In genomic region chr21:15297829-15298228, GRCh38 we compare ENCODE assay signal across 38 cellular contexts.
"Had no signal": no experiment of that assay in that cellular context is flagged by ENCODE, and none has a peak within 500 bp of the region (broad histone marks: within the 10 kb centered on the region; RNA-seq: fewer than 3 reads in every experiment).

No MANE protein-coding gene starts in this region.

- H3K9me3 Mint-ChIP-seq: central memory CD8-positive, alpha-beta T cell; T-helper 1 cell treated with Interleukin-12 subunit alpha and Interleukin-12 subunit beta and Interleukin-4 antibody, amounts not matched to agents 30 μg/mL and 1 μg/mL, for 36 hours had no signal

- H3K36me3 ChIP-seq: ascending aorta, cardiac muscle cell, WERI-Rb-1 had no signal

- H3K4me3 Mint-ChIP-seq: activated CD4-positive, alpha-beta memory T cell treated with anti-CD3 and anti-CD28 coated beads, Interleukin-2, amount 10 ng/mL, durations not matched to agents 7 days and 5 days; activated CD4-positive, alpha-beta T cell treated with anti-CD3 and anti-CD28 coated beads for 36 hours; activated CD4-positive, alpha-beta T cell treated with anti-CD3 and anti-CD28 coated beads, Interleukin-2, amount 10 ng/mL, durations not matched to agents 7 days and 5 days; activated CD8-positive, alpha-beta memory T cell treated with anti-CD3 and anti-CD28 coated beads, Interleukin-2, amount 10 ng/mL, durations not matched to agents 7 days and 5 days; activated CD8-positive, alpha-beta T cell treated with anti-CD3 and anti-CD28 coated beads, Interleukin-2, amount 10 ng/mL, durations not matched to agents 7 days and 5 days; activated naive CD4-positive, alpha-beta T cell treated with anti-CD3 and anti-CD28 coated beads, Interleukin-2, amount 10 ng/mL, durations not matched to agents 7 days and 5 days; activated naive CD4-positive, alpha-beta T cell treated with anti-CD3 and anti-CD28 coated beads, Interleukin-2, amount 50 U/mL, for 24 hours; activated naive CD8-positive, alpha-beta T cell; activated naive CD8-positive, alpha-beta T cell treated with anti-CD3 and anti-CD28 coated beads, Interleukin-2, amount 10 ng/mL, durations not matched to agents 7 days and 5 days; activated naive CD8-positive, alpha-beta T cell treated with anti-CD3 and anti-CD28 coated beads, Interleukin-2, amount 50 U/mL, for 24 hours; activated T-cell treated with anti-CD3 and anti-CD28 coated beads, Interleukin-2, amount 50 U/mL, for 24 hours; brain; central memory CD8-positive, alpha-beta T cell; T-helper 1 cell treated with Interleukin-12 subunit alpha and Interleukin-12 subunit beta and Interleukin-4 antibody, amounts not matched to agents 30 μg/mL and 1 μg/mL, for 36 hours; T-helper 2 cell treated with Interferon-gamma antibody and Interleukin-4, amounts not matched to agents 5 μg/mL and 100 μg/mL, for 36 hours; WTC11 had no signal

- H3K9me3 ChIP-seq: ascending aorta had no signal

- H3K4me3 ChIP-seq: ascending aorta, cardiac muscle cell had no signal

- ATAC-seq: activated CD4-positive, alpha-beta T cell treated with anti-CD3 and anti-CD28 coated beads for 36 hours; activated CD4-positive, CD25-positive, alpha-beta regulatory T cell treated with anti-CD3 and anti-CD28 coated beads, Interleukin-2, amount 50 U/mL, for 24 hours; activated CD8-positive, alpha-beta memory T cell treated with anti-CD3 and anti-CD28 coated beads, Interleukin-2, amount 10 ng/mL, durations not matched to agents 7 days and 5 days; activated CD8-positive, alpha-beta T cell treated with anti-CD3 and anti-CD28 coated beads, Interleukin-2, amount 10 ng/mL, durations not matched to agents 7 days and 5 days; activated naive CD8-positive, alpha-beta T cell treated with anti-CD3 and anti-CD28 coated beads, Interleukin-2, amount 50 U/mL, for 24 hours; WTC11 had no signal

- H3K36me3 Mint-ChIP-seq: activated CD8-positive, alpha-beta memory T cell treated with anti-CD3 and anti-CD28 coated beads, Interleukin-2, amount 10 ng/mL, durations not matched to agents 7 days and 5 days; activated naive CD4-positive, alpha-beta T cell treated with anti-CD3 and anti-CD28 coated beads, Interleukin-2, amount 10 ng/mL, durations not matched to agents 7 days and 5 days; activated naive CD4-positive, alpha-beta T cell treated with anti-CD3 and anti-CD28 coated beads, Interleukin-2, amount 50 U/mL, for 24 hours; activated naive CD8-positive, alpha-beta T cell treated with anti-CD3 and anti-CD28 coated beads, Interleukin-2, amount 10 ng/mL, durations not matched to agents 7 days and 5 days; brain had no signal

- H3K27ac Mint-ChIP-seq: activated CD4-positive, alpha-beta memory T cell treated with anti-CD3 and anti-CD28 coated beads, Interleukin-2, amount 10 ng/mL, durations not matched to agents 7 days and 5 days; activated CD4-positive, alpha-beta T cell treated with anti-CD3 and anti-CD28 coated beads for 36 hours; activated CD4-positive, alpha-beta T cell treated with anti-CD3 and anti-CD28 coated beads, Interleukin-2, amount 10 ng/mL, durations not matched to agents 7 days and 5 days; activated CD8-positive, alpha-beta memory T cell treated with anti-CD3 and anti-CD28 coated beads, Interleukin-2, amount 10 ng/mL, durations not matched to agents 7 days and 5 days; activated CD8-positive, alpha-beta T cell treated with anti-CD3 and anti-CD28 coated beads, Interleukin-2, amount 10 ng/mL, durations not matched to agents 7 days and 5 days; activated naive CD4-positive, alpha-beta T cell treated with anti-CD3 and anti-CD28 coated beads, Interleukin-2, amount 10 ng/mL, durations not matched to agents 7 days and 5 days; activated naive CD4-positive, alpha-beta T cell treated with anti-CD3 and anti-CD28 coated beads, Interleukin-2, amount 50 U/mL, for 24 hours; activated naive CD8-positive, alpha-beta T cell; activated naive CD8-positive, alpha-beta T cell treated with anti-CD3 and anti-CD28 coated beads, Interleukin-2, amount 10 ng/mL, durations not matched to agents 7 days and 5 days; activated naive CD8-positive, alpha-beta T cell treated with anti-CD3 and anti-CD28 coated beads, Interleukin-2, amount 50 U/mL, for 24 hours; activated T-cell treated with anti-CD3 and anti-CD28 coated beads, Interleukin-2, amount 50 U/mL, for 24 hours; activated T-helper 2 cell treated with anti-CD3 and anti-CD28 coated beads, Interferon-gamma antibody, Interleukin-2, Interleukin-4, amounts not matched to agents 10 μg/mL and 5 μg/mL and 100 μg/mL, durations not matched to agents 14 hours and 24 hours and 36 hours; T-helper 1 cell treated with Interleukin-12 subunit alpha and Interleukin-12 subunit beta and Interleukin-4 antibody, amounts not matched to agents 30 μg/mL and 1 μg/mL, for 36 hours; T-helper 2 cell treated with Interferon-gamma antibody and Interleukin-4, amounts not matched to agents 5 μg/mL and 100 μg/mL, for 36 hours; WTC11 had no signal

- H3K4me1 ChIP-seq: ascending aorta had no signal

- H3K27ac ChIP-seq: ascending aorta, cardiac muscle cell, WERI-Rb-1 had no signal

- H3K27me3 ChIP-seq: ascending aorta, cardiac muscle cell had no signal

- H3K4me1 Mint-ChIP-seq: activated CD4-positive, alpha-beta memory T cell treated with anti-CD3 and anti-CD28 coated beads, Interleukin-2, amount 10 ng/mL, durations not matched to agents 7 days and 5 days; activated CD4-positive, alpha-beta T cell treated with anti-CD3 and anti-CD28 coated beads for 36 hours; activated CD4-positive, alpha-beta T cell treated with anti-CD3 and anti-CD28 coated beads, Interleukin-2, amount 10 ng/mL, durations not matched to agents 7 days and 5 days; activated CD8-positive, alpha-beta memory T cell treated with anti-CD3 and anti-CD28 coated beads, Interleukin-2, amount 10 ng/mL, durations not matched to agents 7 days and 5 days; activated naive CD4-positive, alpha-beta T cell treated with anti-CD3 and anti-CD28 coated beads, Interleukin-2, amount 10 ng/mL, durations not matched to agents 7 days and 5 days; activated naive CD4-positive, alpha-beta T cell treated with anti-CD3 and anti-CD28 coated beads, Interleukin-2, amount 50 U/mL, for 24 hours; activated naive CD8-positive, alpha-beta T cell treated with anti-CD3 and anti-CD28 coated beads, Interleukin-2, amount 10 ng/mL, durations not matched to agents 7 days and 5 days; central memory CD8-positive, alpha-beta T cell had no signal

- DNase-seq: activated CD4-positive, alpha-beta memory T cell treated with anti-CD3 and anti-CD28 coated beads, Interleukin-2, amount 10 ng/mL, durations not matched to agents 7 days and 5 days; activated CD4-positive, alpha-beta T cell treated with anti-CD3 and anti-CD28 coated beads for 1 hour; activated CD4-positive, alpha-beta T cell treated with anti-CD3 and anti-CD28 coated beads for 36 hours; activated CD4-positive, alpha-beta T cell treated with anti-CD3 and anti-CD28 coated beads for 48 hours; activated CD4-positive, alpha-beta T cell treated with anti-CD3 and anti-CD28 coated beads, Interleukin-2, amount 10 ng/mL, durations not matched to agents 7 days and 5 days; activated CD4-positive, alpha-beta T cell treated with anti-CD3 and anti-CD28 coated beads, Interleukin-2, amount 50 U/mL, for 48 hours; activated CD4-positive, CD25-positive, alpha-beta regulatory T cell; activated CD8-positive, alpha-beta memory T cell treated with anti-CD3 and anti-CD28 coated beads for 24 hours; activated CD8-positive, alpha-beta memory T cell treated with anti-CD3 and anti-CD28 coated beads, Interleukin-2, amount 10 ng/mL, durations not matched to agents 7 days and 5 days; activated CD8-positive, alpha-beta memory T cell treated with anti-CD3 and anti-CD28 coated beads, Interleukin-2, amount 50 U/mL, for 48 hours; activated CD8-positive, alpha-beta T cell treated with anti-CD3 and anti-CD28 coated beads, Interleukin-2, amount 10 ng/mL, durations not matched to agents 7 days and 5 days; activated effector memory CD4-positive, alpha-beta T cell treated with Interleukin-2 at 50 U/mL for 16 hours; activated gamma-delta T cell; activated naive CD4-positive, alpha-beta T cell treated with anti-CD3 and anti-CD28 coated beads, Interleukin-2, amount 10 ng/mL, durations not matched to agents 7 days and 5 days; activated naive CD4-positive, alpha-beta T cell treated with Interleukin-2 at 50 U/mL for 16 hours; activated naive CD8-positive, alpha-beta T cell treated with anti-CD3 and anti-CD28 coated beads, Interleukin-2, amount 10 ng/mL, durations not matched to agents 7 days and 5 days; activated naive CD8-positive, alpha-beta T cell treated with anti-CD3 and anti-CD28 coated beads, Interleukin-2, amount 50 U/mL, for 24 hours; activated T-cell treated with anti-CD3 and anti-CD28 coated beads, Interleukin-2, amount 50 U/mL, for 24 hours; activated T-cell treated with anti-CD3 and anti-CD28 coated beads, Interleukin-2, amount 50 U/mL, for 48 hours; amygdala; anterior cingulate cortex; caudate nucleus; cerebellar nuclear complex; T-helper 1 cell; T-helper 2 cell; T-helper 9 cell; WERI-Rb-1 had no signal

- H3K27me3 Mint-ChIP-seq: activated CD4-positive, alpha-beta T cell treated with anti-CD3 and anti-CD28 coated beads for 36 hours; activated naive CD4-positive, alpha-beta T cell treated with anti-CD3 and anti-CD28 coated beads, Interleukin-2, amount 10 ng/mL, durations not matched to agents 7 days and 5 days; activated naive CD4-positive, alpha-beta T cell treated with anti-CD3 and anti-CD28 coated beads, Interleukin-2, amount 50 U/mL, for 24 hours; activated naive CD8-positive, alpha-beta T cell; activated naive CD8-positive, alpha-beta T cell treated with anti-CD3 and anti-CD28 coated beads, Interleukin-2, amount 50 U/mL, for 24 hours; activated T-cell treated with anti-CD3 and anti-CD28 coated beads, Interleukin-2, amount 50 U/mL, for 24 hours; brain; central memory CD8-positive, alpha-beta T cell had no signal
